24 cellular contexts compared by ENCODE assay signal in the genomic region with DNA sequence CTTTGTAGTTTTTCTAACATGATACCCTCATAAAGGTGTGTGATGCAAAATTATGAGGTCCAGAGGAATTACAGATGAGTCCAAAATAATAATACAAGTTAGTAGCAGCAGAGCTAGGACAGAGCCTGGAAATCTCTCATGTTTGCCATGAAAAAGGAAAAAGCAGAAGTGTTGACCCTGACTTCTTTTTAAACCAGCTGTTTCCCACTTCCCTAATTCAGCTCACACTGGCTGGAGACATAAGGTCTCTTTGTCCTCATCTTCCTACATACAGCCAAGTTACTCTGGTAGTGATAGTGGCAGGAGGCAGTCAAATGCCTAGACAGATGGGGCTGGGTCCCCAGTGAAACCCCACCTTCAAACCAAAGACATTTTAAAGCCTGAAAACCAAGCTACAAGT.
"Had no signal": no experiment of that assay in that cellular context is flagged by ENCODE, and none has a peak within 500 bp of the region (broad histone marks: within the 10 kb centered on the region; RNA-seq: fewer than 3 reads in every experiment).

No MANE protein-coding gene starts in this region.

- H3K27me3 ChIP-seq: ascending aorta, cardiac muscle cell, colonic mucosa, MG63, SJSA1 had no signal

- H3K4me1 ChIP-seq: ascending aorta, colonic mucosa, SJSA1 had no signal

- H3K4me2 ChIP-seq: KMS-11, SK-N-SH had no signal

- FAIRE-seq: TTC549 had no signal

- H3K27ac ChIP-seq: ascending aorta, cardiac muscle cell, colonic mucosa, KMS-11, SJSA1 had no signal

- H3K9me3 ChIP-seq: ascending aorta, colonic mucosa, MG63, SJSA1, SK-N-SH had no signal

- DNase-seq: activated CD4-positive, alpha-beta T cell treated with anti-CD3 and anti-CD28 coated beads, Interleukin-2, amount 10 ng/mL, durations not matched to agents 24 days and 14 days; activated CD4-positive, alpha-beta T cell treated with anti-CD3 and anti-CD28 coated beads, Interleukin-2, amount 50 U/mL, for 4 hours; activated CD8-positive, alpha-beta T cell treated with anti-CD3 and anti-CD28 coated beads for 36 hours; activated gamma-delta T cell; activated naive CD4-positive, alpha-beta T cell treated with Interleukin-2 at 50 U/mL for 16 hours; activated naive CD8-positive, alpha-beta T cell treated with anti-CD3 and anti-CD28 coated beads, Interleukin-2, amount 10 ng/mL, durations not matched to agents 7 days and 5 days; activated T-cell treated with anti-CD3 and anti-CD28 coated beads, Interleukin-2, amount 50 U/mL, for 1 hour; amygdala; colonic mucosa; MG63; NCI-H1048; NCI-H1436 treated with DMSO at 0.1 percent for 48 hours; NCI-H1694 treated with DMSO at 0.1 percent for 48 hours; NCI-H2029; NCI-H345; NCI-H524 treated with DMSO at 0.1 percent for 48 hours; SHP77; SK-N-SH; T1000 had no signal

- H3K4me3 ChIP-seq: ascending aorta, cardiac muscle cell, colonic mucosa, MG63, SJSA1 had no signal

- H3K36me3 ChIP-seq: ascending aorta, cardiac muscle cell, colonic mucosa, MG63, SJSA1 had no signal
